In genomic region chr9:112751059-112751795, GRCh38 we compare ENCODE assay signal across 1 cellular context.
TF ChIP-seq lines count a peak whose summit lies in the region.

No MANE protein-coding gene starts in this region.

TF ChIP-seq in K562, 482 proteins besides CTCF, POLR2A, EP300 and RAD21 (continued from another document and continues in another):
- TF ChIP-seq TFAP4 (CRISPR knock-in tag; IDR thresholded peaks at IDR 0.05; ENCODE audit: borderline replicate concordance) (peak; percentile 76; the same call in 1 of the 2 replicates), ZNF263 (CRISPR knock-in tag; IDR thresholded peaks at IDR 0.05; ENCODE audit: borderline replicate concordance) (no peak; the same call in 1 of the 2 replicates), TCF15 (CRISPR knock-in tag; IDR thresholded peaks at IDR 0.05) (no peak), TSC22D4 (tag; IDR thresholded peaks at IDR 0.05) (no peak), FUS (optimal IDR thresholded peaks at IDR 0.05; ENCODE audit: low read depth, low read length) (no peak), HDAC1 (IDR thresholded peaks at IDR 0.05) (peak in 1 of 2 experiments; percentile 36; a peak in 1 of 4 replicates), NFRKB (IDR thresholded peaks at IDR 0.05; ENCODE audit: low read depth) (no peak), PHF8 (IDR thresholded peaks at IDR 0.05; ENCODE audit: borderline replicate concordance, low read length) (no peak), ADNP (tag; IDR thresholded peaks at IDR 0.05) (no peak), IFI16 (CRISPR knock-in tag; IDR thresholded peaks at IDR 0.05) (no peak), ZSCAN29 (IDR thresholded peaks at IDR 0.05) (no peak), RAD51 (IDR thresholded peaks at IDR 0.05; ENCODE audit: borderline replicate concordance, low read depth) (peak; percentile 68), ZBTB1 (CRISPR knock-in tag; IDR thresholded peaks at IDR 0.05; ENCODE audit: borderline replicate concordance, low read depth) (0 out of 2 replicates have a peak, but pooled peaks have one; percentile 13), BRD4 (IDR thresholded peaks at IDR 0.05) (no peak), ZNF354B (CRISPR knock-in tag; IDR thresholded peaks at IDR 0.05) (no peak), MAZ (CRISPR knock-in tag; conservative IDR thresholded peaks at IDR 0.05 in 1 of 2, IDR thresholded peaks at IDR 0.05 in 1 of 2) (peak in 1 of 2 experiments; percentile 51; a peak in 3 of 4 replicates), ZEB2 (IDR thresholded peaks at IDR 0.05) (no peak), FOXK2 (conservative IDR thresholded peaks at IDR 0.05 in 1 of 2, IDR thresholded peaks at IDR 0.05 in 1 of 2; ENCODE audit: low read depth in 2 of 2) (peak; percentile 34 to 36; a peak in 1 of 4 replicates), ZBTB5 (IDR thresholded peaks at IDR 0.05) (no peak), CREB1 (IDR thresholded peaks at IDR 0.05) (no peak), CREB1 (CRISPR knock-in tag; IDR thresholded peaks at IDR 0.05) (no peak), FOXP1 (CRISPR knock-in tag; IDR thresholded peaks at IDR 0.05) (no peak), ZNF232 (CRISPR knock-in tag; IDR thresholded peaks at IDR 0.05) (no peak), LARP7 (IDR thresholded peaks at IDR 0.05) (no peak), ZBTB43 (CRISPR knock-in tag; IDR thresholded peaks at IDR 0.05) (0 out of 2 replicates have a peak, but pooled peaks have one; percentile 38), UBTF (IDR thresholded peaks at IDR 0.05; ENCODE audit: borderline replicate concordance in 1 of 2, low read depth in 2 of 2, low read length in 2 of 2) (no peak), MAFF (IDR thresholded peaks at IDR 0.05; ENCODE audit: low read length) (no peak), TFE3 (CRISPR knock-in tag; IDR thresholded peaks at IDR 0.05) (peak; percentile 38), MAX (CRISPR knock-in tag; IDR thresholded peaks at IDR 0.05) (peak; percentile 39; the same call in 1 of the 2 replicates), TFAM (CRISPR knock-in tag; conservative IDR thresholded peaks at IDR 0.05) (no peak), ZBTB40 (IDR thresholded peaks at IDR 0.05) (peak; percentile 50), ZBTB40 (CRISPR knock-in tag; IDR thresholded peaks at IDR 0.05) (no peak), NELFE (IDR thresholded peaks at IDR 0.05; ENCODE audit: insufficient read depth, insufficient read length) (no peak), GATAD2A (IDR thresholded peaks at IDR 0.05) (0 out of 2 replicates have a peak, but pooled peaks have one; percentile 30), KLF1 (tag; IDR thresholded peaks at IDR 0.05) (no peak), ESRRB (CRISPR knock-in tag; IDR thresholded peaks at IDR 0.05; ENCODE audit: borderline replicate concordance) (no peak), ZBTB7A (IDR thresholded peaks at IDR 0.05; ENCODE audit: borderline replicate concordance, control insufficient read depth, low read depth, low read length) (peak; percentile 45), ETS1 (conservative IDR thresholded peaks at IDR 0.05; ENCODE audit: control insufficient read depth, low read depth, low read length) (no peak), SOX6 (IDR thresholded peaks at IDR 0.05) (peak; percentile 32; the same call in 1 of the 2 replicates), GATAD2B (IDR thresholded peaks at IDR 0.05; ENCODE audit: borderline replicate concordance) (0 out of 2 replicates have a peak, but pooled peaks have one; percentile 10), POLR2H (tag; IDR thresholded peaks at IDR 0.05; ENCODE audit: low read depth) (no peak), KAT7 (CRISPR knock-in tag; IDR thresholded peaks at IDR 0.05; ENCODE audit: borderline replicate concordance) (0 out of 2 replicates have a peak, but pooled peaks have one; percentile 59), NUFIP1 (IDR thresholded peaks at IDR 0.05; ENCODE audit: partially characterized antibody) (no peak), MYC (IDR thresholded peaks at IDR 0.05; ENCODE audit: low read depth, low read length) (no peak), MYC (CRISPR knock-in tag; IDR thresholded peaks at IDR 0.05; ENCODE audit: borderline replicate concordance, low read depth) (no peak), SIRT6 (IDR thresholded peaks at IDR 0.05; ENCODE audit: low read depth, low read length) (no peak), SIX5 (IDR thresholded peaks at IDR 0.05; ENCODE audit: borderline replicate concordance in 1 of 2, insufficient read depth in 1 of 2, low read depth in 1 of 2, low read length in 2 of 2) (no peak)
